In genomic region chr10:71188201-71188600, GRCh38 we compare ENCODE assay signal across 14 cellular contexts.
"Had no signal": no experiment of that assay in that cellular context is flagged by ENCODE, and none has a peak within 500 bp of the region (broad histone marks: within the 10 kb centered on the region; RNA-seq: fewer than 3 reads in every experiment).

No MANE protein-coding gene starts in this region.

- DNase-seq: activated CD4-positive, alpha-beta T cell treated with anti-CD3 and anti-CD28 coated beads for 1 hour; activated CD4-positive, alpha-beta T cell treated with anti-CD3 and anti-CD28 coated beads, Interleukin-2, amount 50 U/mL, for 1 hour; activated T-cell treated with anti-CD3 and anti-CD28 coated beads, Interleukin-2, amount 50 U/mL, for 1 hour; effector memory CD8-positive, alpha-beta T cell; left colon; lower lobe of right lung; natural killer cell; small intestine; stimulated activated CD4-positive, alpha-beta T cell treated with anti-CD3 and anti-CD28 coated beads, Interleukin-2, amount 100 ng/mL, for 24 hours; stimulated activated CD8-positive, alpha-beta memory T cell treated with anti-CD3 and anti-CD28 coated beads, Interleukin-4, amount 100 ng/mL, for 48 hours; stimulated activated naive B cell treated with anti-CD40 and anti-IgM and Interleukin-4, amounts not matched to agents 10 μg/mL and 1 μg/mL and 100 μg/mL, for 72 hours; T-cell had no signal

- H3K27ac ChIP-seq: adrenal gland, esophagus muscularis mucosa, lower lobe of right lung had no signal
